Comparison of ENCODE assay signal across 1 cellular context in the genomic region with DNA sequence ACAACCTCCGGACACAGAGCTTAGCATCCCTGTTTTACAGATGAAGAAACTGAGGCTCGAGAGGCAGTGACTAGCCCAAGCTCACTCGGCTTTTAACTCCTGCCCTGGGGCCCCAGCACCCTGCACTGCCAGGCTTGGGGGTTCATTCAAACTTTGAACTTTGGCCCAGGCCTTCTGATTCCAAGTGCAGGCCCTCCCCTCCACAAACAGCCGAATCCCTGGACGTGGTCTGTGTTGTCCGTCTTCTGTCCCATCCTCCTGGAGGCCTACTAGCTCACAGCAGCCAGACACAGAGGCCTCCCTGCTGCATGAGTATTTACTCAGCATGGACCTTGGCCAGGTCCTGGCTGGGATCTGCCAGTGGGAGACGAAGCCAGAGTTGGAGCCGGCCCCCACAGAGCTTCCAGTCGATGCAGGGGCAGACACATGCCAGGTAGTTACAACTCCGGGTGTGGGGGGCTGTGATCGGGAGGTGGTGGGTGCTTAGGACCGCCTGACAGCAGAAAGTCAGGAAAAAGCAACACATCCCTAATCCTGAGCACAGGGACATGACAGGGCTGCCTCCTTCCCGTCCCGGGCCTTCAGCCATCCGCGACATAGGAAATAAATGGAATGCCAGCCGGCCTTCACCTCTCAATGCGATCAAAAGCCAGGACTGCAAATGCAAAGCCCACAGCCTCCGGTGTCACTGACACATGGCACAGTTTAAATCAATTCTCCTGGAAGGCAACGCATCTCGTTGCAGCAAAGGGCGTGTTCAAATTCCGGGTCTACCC.
TF ChIP-seq lines count a peak whose summit lies in the region.

No MANE protein-coding gene starts in this region.

TF ChIP-seq in GM12878, 131 proteins besides CTCF, POLR2A, EP300 and RAD21 (continued from another document):
- TF ChIP-seq WRNIP1 (IDR thresholded peaks at IDR 0.05; ENCODE audit: borderline replicate concordance, low read depth, low read length) (no peak), HDAC2 (IDR thresholded peaks at IDR 0.05) (no peak), RB1 (IDR thresholded peaks at IDR 0.05; ENCODE audit: borderline replicate concordance) (no peak), ZNF687 (IDR thresholded peaks at IDR 0.05) (no peak), BCL11A (IDR thresholded peaks at IDR 0.05; ENCODE audit: low read depth, low read length) (no peak), HDGF (IDR thresholded peaks at IDR 0.05) (no peak), SMARCA5 (IDR thresholded peaks at IDR 0.05) (no peak), TCF7 (IDR thresholded peaks at IDR 0.05; ENCODE audit: borderline replicate concordance) (no peak), SIN3A (IDR thresholded peaks at IDR 0.05; ENCODE audit: low read depth, low read length) (no peak), BMI1 (IDR thresholded peaks at IDR 0.05; ENCODE audit: borderline replicate concordance) (no peak), ZBTB4 (CRISPR knock-in tag; IDR thresholded peaks at IDR 0.05) (no peak)
- TF ChIP-seq, protein P1, sequence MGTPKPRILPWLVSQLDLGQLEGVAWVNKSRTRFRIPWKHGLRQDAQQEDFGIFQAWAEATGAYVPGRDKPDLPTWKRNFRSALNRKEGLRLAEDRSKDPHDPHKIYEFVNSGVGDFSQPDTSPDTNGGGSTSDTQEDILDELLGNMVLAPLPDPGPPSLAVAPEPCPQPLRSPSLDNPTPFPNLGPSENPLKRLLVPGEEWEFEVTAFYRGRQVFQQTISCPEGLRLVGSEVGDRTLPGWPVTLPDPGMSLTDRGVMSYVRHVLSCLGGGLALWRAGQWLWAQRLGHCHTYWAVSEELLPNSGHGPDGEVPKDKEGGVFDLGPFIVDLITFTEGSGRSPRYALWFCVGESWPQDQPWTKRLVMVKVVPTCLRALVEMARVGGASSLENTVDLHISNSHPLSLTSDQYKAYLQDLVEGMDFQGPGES (IDR thresholded peaks at IDR 0.05): no peak
- TF ChIP-seq, protein P2, sequence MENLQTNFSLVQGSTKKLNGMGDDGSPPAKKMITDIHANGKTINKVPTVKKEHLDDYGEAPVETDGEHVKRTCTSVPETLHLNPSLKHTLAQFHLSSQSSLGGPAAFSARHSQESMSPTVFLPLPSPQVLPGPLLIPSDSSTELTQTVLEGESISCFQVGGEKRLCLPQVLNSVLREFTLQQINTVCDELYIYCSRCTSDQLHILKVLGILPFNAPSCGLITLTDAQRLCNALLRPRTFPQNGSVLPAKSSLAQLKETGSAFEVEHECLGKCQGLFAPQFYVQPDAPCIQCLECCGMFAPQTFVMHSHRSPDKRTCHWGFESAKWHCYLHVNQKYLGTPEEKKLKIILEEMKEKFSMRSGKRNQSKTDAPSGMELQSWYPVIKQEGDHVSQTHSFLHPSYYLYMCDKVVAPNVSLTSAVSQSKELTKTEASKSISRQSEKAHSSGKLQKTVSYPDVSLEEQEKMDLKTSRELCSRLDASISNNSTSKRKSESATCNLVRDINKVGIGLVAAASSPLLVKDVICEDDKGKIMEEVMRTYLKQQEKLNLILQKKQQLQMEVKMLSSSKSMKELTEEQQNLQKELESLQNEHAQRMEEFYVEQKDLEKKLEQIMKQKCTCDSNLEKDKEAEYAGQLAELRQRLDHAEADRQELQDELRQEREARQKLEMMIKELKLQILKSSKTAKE (IDR thresholded peaks at IDR 0.05; ENCODE audit: low read depth, poor library complexity, severe bottlenecking): no peak
